1 cellular context compared by ENCODE assay signal in genomic region chr18:44679912-44680270, GRCh38.
TF ChIP-seq lines count a peak whose summit lies in the region.

No MANE protein-coding gene starts in this region.

TF ChIP-seq in GM12878, 131 proteins besides CTCF, POLR2A, EP300 and RAD21 (continued from another document):
- TF ChIP-seq CUX1 (IDR thresholded peaks at IDR 0.05; ENCODE audit: insufficient replicate concordance, low read depth, low read length) (no peak), LARP7 (IDR thresholded peaks at IDR 0.05) (no peak), E2F4 (IDR thresholded peaks at IDR 0.05; ENCODE audit: low read depth, low read length) (no peak), ZBTB4 (CRISPR knock-in tag; IDR thresholded peaks at IDR 0.05) (no peak), ZNF274 (IDR thresholded peaks at IDR 0.05; ENCODE audit: insufficient read depth, insufficient read length) (no peak), YY1 (IDR thresholded peaks at IDR 0.05; ENCODE audit: low read depth, low read length) (peak; percentile 83)
TF ChIP-seq in GM12878: peak in this region for 1.
